Comparison of ENCODE assay signal across 19 cellular contexts in the genomic region with DNA sequence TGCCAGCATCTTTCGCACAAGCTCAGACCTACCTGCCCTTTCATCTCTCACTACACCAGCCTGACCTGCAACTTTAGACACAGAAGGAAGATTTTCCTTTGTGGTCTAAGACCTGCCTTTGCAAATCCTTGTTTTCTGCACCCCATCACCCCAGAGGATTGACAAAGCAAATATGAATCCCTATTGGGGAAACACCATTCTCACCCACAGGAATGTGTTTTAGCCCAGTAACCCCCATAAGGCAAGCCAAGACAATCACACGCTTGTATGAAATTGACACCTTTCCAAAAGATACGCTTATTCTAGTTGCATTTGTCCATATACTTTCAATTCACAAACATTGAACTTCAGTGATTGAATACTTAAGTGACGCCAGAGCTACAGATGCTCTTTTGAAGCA. TPM values are rescaled to one million over a fixed set of nuclear protein-coding genes. Genes with fewer than 3 reads are reported as not detected.
DNase-seq lines count a peak whose midpoint lies in the region; ATAC-seq and TF ChIP-seq lines count a peak whose summit lies in the region.
"Had no signal": no experiment of that assay in that cellular context is flagged by ENCODE, and none has a peak within 500 bp of the region (broad histone marks: within the 10 kb centered on the region; RNA-seq: fewer than 3 reads in every experiment).

No MANE protein-coding gene starts in this region.

- CTCF ChIA-PET in activated CD4-positive, alpha-beta memory T cell treated with anti-CD3 and anti-CD28 coated beads, Interleukin-2, amount 10 ng/mL, durations not matched to agents 7 days and 5 days (lab: Charles Lee) = interaction anchor here (1.7 to 2.0 kb wide), 2 partner anchors 12 to 163 kb away, joined by 3 to 10 read pairs; no protein-coding TSS in a partner anchor

- H3K4me1 Mint-ChIP-seq in central memory CD8-positive, alpha-beta T cell = peaks cover 17% of the 10 kb centered on the region
- H3K4me1 Mint-ChIP-seq in neural progenitor cell = peaks cover 66% of the 10 kb centered on the region
- peaks cover 27% of the 10 kb centered on the region for H3K4me1 Mint-ChIP-seq in activated CD4-positive, alpha-beta memory T cell treated with anti-CD3 and anti-CD28 coated beads, Interleukin-2, amount 10 ng/mL, durations not matched to agents 7 days and 5 days

- H3K4me2 ChIP-seq in neural progenitor cell = no peak overlapping the region

- POLR2A ChIA-PET in activated CD4-positive, alpha-beta memory T cell treated with anti-CD3 and anti-CD28 coated beads, Interleukin-2, amount 10 ng/mL, durations not matched to agents 7 days and 5 days (lab: Charles Lee) = no interaction called here

- H3K27ac Mint-ChIP-seq in central memory CD8-positive, alpha-beta T cell (ENCODE audit: low read depth) = peak overlapping the region; percentile 42
- peak overlapping the region; percentile 23 for H3K27ac Mint-ChIP-seq in neural progenitor cell
- H3K27ac Mint-ChIP-seq in activated CD4-positive, alpha-beta memory T cell treated with anti-CD3 and anti-CD28 coated beads, Interleukin-2, amount 10 ng/mL, durations not matched to agents 7 days and 5 days = no peak overlapping the region

- ATAC-seq in heart right ventricle (no peak), Right ventricle myocardium inferior (no peak)
- no peak for ATAC-seq in central memory CD8-positive, alpha-beta T cell (replicated peaks; ENCODE audit: extremely low read depth, poor library complexity, severe bottlenecking)

- H3K4me3 Mint-ChIP-seq in central memory CD8-positive, alpha-beta T cell = no peak overlapping the region
- H3K4me3 Mint-ChIP-seq in neural progenitor cell = no peak overlapping the region
- H3K4me3 Mint-ChIP-seq in activated CD4-positive, alpha-beta memory T cell treated with anti-CD3 and anti-CD28 coated beads, Interleukin-2, amount 10 ng/mL, durations not matched to agents 7 days and 5 days = no peak overlapping the region
- H3K4me3 Mint-ChIP-seq: CD8-positive, alpha-beta memory T cell had no signal

- no peak overlapping the region for H3K4me3 ChIP-seq in heart right ventricle
- no peak overlapping the region for H3K4me3 ChIP-seq in neural progenitor cell
- H3K4me3 ChIP-seq in uterus = no peak overlapping the region
- H3K4me3 ChIP-seq: Peyer's patch, tibial artery had no signal

- WGBS in heart right ventricle, 2 donors = 90 to 91% methylated on average over 4 of the region's 4 CpGs

- peaks cover 1% of the 10 kb centered on the region for H3K79me2 ChIP-seq in neural progenitor cell (ENCODE audit: low read depth)

- no peaks in the 10 kb centered on the region for H3K9me3 Mint-ChIP-seq in central memory CD8-positive, alpha-beta T cell
- no peaks in the 10 kb centered on the region for H3K9me3 Mint-ChIP-seq in neural progenitor cell
- H3K9me3 Mint-ChIP-seq in activated CD4-positive, alpha-beta memory T cell treated with anti-CD3 and anti-CD28 coated beads, Interleukin-2, amount 10 ng/mL, durations not matched to agents 7 days and 5 days = no peaks in the 10 kb centered on the region

- TF ChIP-seq POLR2A in uterus (IDR thresholded peaks at IDR 0.05) = no peak

- DNase-seq in heart right ventricle (no peak), Right ventricle myocardium inferior (ENCODE audit: missing footprints) (no peak), neural progenitor cell (ENCODE audit: low spot score) (no peak), uterus (no peak), NCI-H2107 (lab: John Stamatoyannopoulos, UW) (no peak)
- DNase-seq in central memory CD8-positive, alpha-beta T cell (ENCODE audit: low spot score in 2 of 2) = no peak
- no peak for DNase-seq in activated effector memory CD4-positive, alpha-beta T cell treated with Interleukin-2 at 50 U/mL for 16 hours
- no peak for DNase-seq in activated CD4-positive, alpha-beta memory T cell treated with anti-CD3 and anti-CD28 coated beads, Interleukin-2, amount 10 ng/mL, durations not matched to agents 7 days and 5 days
- DNase-seq: activated CD4-positive, alpha-beta T cell treated with anti-CD3 and anti-CD28 coated beads, Interleukin-2, amount 50 U/mL, for 1 hour; activated naive CD4-positive, alpha-beta T cell treated with anti-CD3 and anti-CD28 coated beads, Interleukin-2, amount 50 U/mL, for 16 hours; brain microvascular endothelial cell; CD8-positive, alpha-beta memory T cell; DMS79 treated with DMSO at 0.1 percent for 48 hours; H7; KG1; NCI-H1048; Peyer's patch; small intestine had no signal

- no peaks in the 10 kb centered on the region for H4K20me1 ChIP-seq in neural progenitor cell (ENCODE audit: low read depth)

- TF ChIP-seq CTCF in heart right ventricle (IDR thresholded peaks at IDR 0.05) = no peak
- no peak for TF ChIP-seq CTCF in neural progenitor cell (IDR thresholded peaks at IDR 0.05)
- TF ChIP-seq CTCF in uterus (IDR thresholded peaks at IDR 0.05) = no peak

- H3F3A ChIP-seq in neural progenitor cell (ENCODE audit: low read depth) = peaks cover 3% of the 10 kb centered on the region

- peak overlapping the region in 8 of 10 donors; percentile 13 to 53 (median 39) for H3K27ac ChIP-seq in heart right ventricle
- H3K27ac ChIP-seq in neural progenitor cell = no peak overlapping the region
- peak overlapping the region; percentile 71 to 72 for H3K27ac ChIP-seq in uterus
- H3K27ac ChIP-seq: brain microvascular endothelial cell, tibial artery had no signal

- H3K36me3 Mint-ChIP-seq in central memory CD8-positive, alpha-beta T cell (ENCODE audit: insufficient read depth) = peaks cover 1% of the 10 kb centered on the region
- peaks cover 18% of the 10 kb centered on the region for H3K36me3 Mint-ChIP-seq in neural progenitor cell
- no peaks in the 10 kb centered on the region for H3K36me3 Mint-ChIP-seq in activated CD4-positive, alpha-beta memory T cell treated with anti-CD3 and anti-CD28 coated beads, Interleukin-2, amount 10 ng/mL, durations not matched to agents 7 days and 5 days (ENCODE audit: low read depth)

- H3K9ac ChIP-seq in neural progenitor cell = no peak overlapping the region

- H3K4me1 ChIP-seq in heart right ventricle (peaks cover 3 to 62% (median 44%) of the 10 kb centered on the region in 9 donors), neural progenitor cell (peaks cover 26% of the 10 kb centered on the region), uterus (peaks cover 6% of the 10 kb centered on the region in 2 donors)

- H3K36me3 ChIP-seq in heart right ventricle = no peaks in the 10 kb centered on the region
- H3K36me3 ChIP-seq in neural progenitor cell = no peaks in the 10 kb centered on the region
- no peaks in the 10 kb centered on the region for H3K36me3 ChIP-seq in uterus
- H3K36me3 ChIP-seq: brain microvascular endothelial cell, Peyer's patch, tibial artery had no signal

- H3K27me3 Mint-ChIP-seq in central memory CD8-positive, alpha-beta T cell = no peaks in the 10 kb centered on the region
- peaks cover 2% of the 10 kb centered on the region for H3K27me3 Mint-ChIP-seq in neural progenitor cell (ENCODE audit: insufficient read depth, low read depth)
- no peaks in the 10 kb centered on the region for H3K27me3 Mint-ChIP-seq in activated CD4-positive, alpha-beta memory T cell treated with anti-CD3 and anti-CD28 coated beads, Interleukin-2, amount 10 ng/mL, durations not matched to agents 7 days and 5 days

- H3K27me3 ChIP-seq in heart right ventricle (no peaks in the 10 kb centered on the region), neural progenitor cell (no peaks in the 10 kb centered on the region), uterus (no peaks in the 10 kb centered on the region)
- H3K27me3 ChIP-seq: brain microvascular endothelial cell, Peyer's patch, tibial artery had no signal

- intact Hi-C loops in heart right ventricle (cut with DNase I) (loop anchor here in 6 of 10 donors (2.0 to 5.0 kb wide), 4 partner anchors 54 to 194 kb away; a partner anchor contains a TSS), Right ventricle myocardium inferior (cut with DNase I) (no loop called here), uterus (cut with DNase I; ENCODE audit: low total_unique reads) (loop anchor here (10.0 kb wide), 1 partner anchor 151 kb away; no protein-coding TSS in a partner anchor)

- no peak overlapping the region for H2AFZ ChIP-seq in neural progenitor cell (replicated peaks)

- no peaks in the 10 kb centered on the region for H3K9me3 ChIP-seq in heart right ventricle
- no peaks in the 10 kb centered on the region for H3K9me3 ChIP-seq in neural progenitor cell (ENCODE audit: low read depth)
- H3K9me3 ChIP-seq in uterus = no peaks in the 10 kb centered on the region
- H3K9me3 ChIP-seq: Peyer's patch, tibial artery had no signal

RNA-seq across cellular contexts. Expression of a gene that starts 55.7 kb away (rescaled TPM):
- total RNA-seq in heart right ventricle = 10 to 100 TPM in 5 of 10 donors, 1 to 10 TPM in 5; 6.0 to 19.2 (median 10.2) TPM
- 10 to 100 TPM in 1 of 2 donors, 1 to 10 TPM in 1; 3.3 to 21.4 TPM for polyA plus RNA-seq in heart right ventricle
- total RNA-seq in Right ventricle myocardium inferior = 9.9 TPM
- total RNA-seq in neural progenitor cell (ENCODE audit: low replicate concordance) = 15.9 and 19.8 TPM in 2 replicates
- total RNA-seq in uterus = 10 to 100 TPM; 20.0 to 47.4 (median 27.6) TPM
- 10 to 100 TPM; 55.4 to 59.2 TPM for total RNA-seq in activated CD4-positive, alpha-beta memory T cell treated with anti-CD3 and anti-CD28 coated beads, Interleukin-2, amount 10 ng/mL, durations not matched to agents 7 days and 5 days
